ENCODE assay signal across 23 cellular contexts in the genomic region with DNA sequence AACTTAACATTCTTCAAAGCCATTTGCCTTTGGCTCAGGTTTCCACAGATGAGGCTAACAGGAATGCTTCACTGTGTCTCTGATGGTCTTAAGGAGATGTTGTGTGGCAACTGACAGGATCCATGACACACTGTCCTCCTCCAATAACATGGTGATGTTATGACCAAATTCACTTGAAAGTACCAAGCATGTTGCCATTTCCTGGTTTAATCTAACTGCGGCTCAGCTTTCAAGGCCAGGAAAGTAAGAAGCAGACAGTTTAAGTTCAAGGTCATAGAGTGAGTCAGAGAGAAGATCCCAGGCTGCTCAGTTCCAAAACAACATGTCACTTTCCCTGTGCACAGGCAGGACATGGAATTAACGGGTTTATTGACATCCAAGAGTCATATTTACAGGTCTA.
DNase-seq lines count a peak whose midpoint lies in the region; TF ChIP-seq lines count a peak whose summit lies in the region.
"Had no signal": no experiment of that assay in that cellular context is flagged by ENCODE, and none has a peak within 500 bp of the region (broad histone marks: within the 10 kb centered on the region; RNA-seq: fewer than 3 reads in every experiment).

No MANE protein-coding gene starts in this region.

- in situ Hi-C loops in astrocyte of the spinal cord (cut with HindIII; ENCODE audit: low sequenced_read_pairs) = no loop called here

- H3K4me1 ChIP-seq in skeletal muscle tissue (ENCODE audit: control insufficient read depth in 3 of 3, insufficient read depth in 3 of 3, low read length in 3 of 3) = peaks cover 0 to 16% (median 15%) of the 10 kb centered on the region in 3 donors
- H3K4me1 ChIP-seq: BLaER1, tibial nerve had no signal

- H3K9ac ChIP-seq in skeletal muscle tissue (ENCODE audit: low read depth in 1 of 3, low read length in 3 of 3) = no peak overlapping the region
- H3K9ac ChIP-seq: BLaER1, GM23248 had no signal

- no peaks in the 10 kb centered on the region for H3K36me3 ChIP-seq in skeletal muscle tissue (ENCODE audit: control insufficient read depth in 3 of 3, insufficient read depth in 3 of 3, low read length in 3 of 3)
- H3K36me3 ChIP-seq: BLaER1, neutrophil, SJCRH30, tibial nerve had no signal

- H3K27ac ChIP-seq in skeletal muscle tissue (ENCODE audit: low read depth, low read length) = peak overlapping the region; percentile 67
- H3K27ac ChIP-seq: BLaER1, coronary artery, GM23248, neutrophil, SJCRH30, tibial nerve had no signal

- TF ChIP-seq CTCF in astrocyte of the spinal cord (IDR thresholded peaks at IDR 0.05; ENCODE audit: low read depth, low read length) = no peak

- H3K4me3 ChIP-seq in astrocyte of the spinal cord (ENCODE audit: low read depth, low read length) (no peak overlapping the region), skeletal muscle tissue (ENCODE audit: low read length in 3 of 3) (no peak overlapping the region)
- H3K4me3 ChIP-seq: BLaER1, coronary artery, GM23248, SJCRH30, tibial nerve had no signal

- no peaks in the 10 kb centered on the region for H3K27me3 ChIP-seq in skeletal muscle tissue (ENCODE audit: control insufficient read depth in 3 of 3, insufficient read depth in 3 of 3, low read length in 3 of 3)
- H3K27me3 ChIP-seq: BLaER1, neutrophil, SJCRH30, tibial nerve had no signal

- no peaks in the 10 kb centered on the region for H3K9me3 ChIP-seq in skeletal muscle tissue (ENCODE audit: control insufficient read depth in 3 of 3, low read length in 3 of 3)
- H3K9me3 ChIP-seq: BLaER1, neutrophil, SJCRH30, tibial nerve had no signal

- peak; percentile 80 for DNase-seq in HT1080 (ENCODE audit: low read depth)
- DNase-seq in astrocyte of the spinal cord (ENCODE audit: low read depth, low spot score) = peak; percentile 22
- DNase-seq in left kidney (ENCODE audit: low read depth, low spot score) = peak; percentile 79
- DNase-seq in NCI-H82 treated with DMSO at 0.1 percent for 48 hours (lab: John Stamatoyannopoulos, UW; ENCODE audit: unreplicated experiment) = no peak
- DNase-seq in KG1 (lab: John Stamatoyannopoulos, UW) = no peak
- no peak for DNase-seq in GDM1 (lab: John Stamatoyannopoulos, UW)
- DNase-seq: activated CD4-positive, alpha-beta T cell treated with anti-CD3 and anti-CD28 coated beads, Interleukin-2, amount 50 U/mL, for 4 hours; activated CD4-positive, CD25-positive, alpha-beta regulatory T cell; activated naive CD4-positive, alpha-beta T cell treated with anti-CD3 and anti-CD28 coated beads, Interleukin-2, amount 10 ng/mL, durations not matched to agents 7 days and 5 days; amniotic stem cell; effector memory CD4-positive, alpha-beta T cell; GM23248; head of caudate nucleus; NCI-H1105; NCI-H1930; NCI-H2227 treated with DMSO at 0.1 percent for 48 hours; stimulated activated CD8-positive, alpha-beta memory T cell treated with anti-CD3 and anti-CD28 coated beads, Interleukin-4, amount 100 ng/mL, for 48 hours had no signal

Comparison
In these comparisons a context has a peak if more than half of its experiments do, and no peak if none do; other contexts are left out.
1. DNase-seq: peak in HT1080 (single experiment), astrocyte of the spinal cord (single experiment) and left kidney (single experiment); none in NCI-H82 treated with DMSO at 0.1 percent for 48 hours (single experiment), KG1 (single experiment) and GDM1 (single experiment).